Comparison of ENCODE assay signal across 27 cellular contexts in the genomic region with DNA sequence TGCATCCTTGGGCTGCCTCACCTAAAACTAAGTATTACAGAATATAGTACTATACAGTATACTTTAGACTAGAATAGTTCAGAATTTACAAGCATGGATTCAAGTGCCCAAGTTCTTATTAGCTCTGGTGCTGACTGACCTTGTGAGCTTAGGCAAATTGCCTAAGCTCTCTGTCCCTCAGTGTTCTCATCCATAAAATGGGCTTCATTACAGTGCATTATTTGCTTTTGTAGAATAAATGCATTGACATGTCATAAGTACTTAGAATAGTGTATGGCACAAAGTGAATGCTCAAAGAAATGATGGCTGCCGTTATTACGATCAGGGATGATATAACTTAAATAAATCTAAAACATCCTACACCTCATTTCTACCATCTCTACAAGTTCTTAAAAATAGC.
"Had no signal": no experiment of that assay in that cellular context is flagged by ENCODE, and none has a peak within 500 bp of the region (broad histone marks: within the 10 kb centered on the region; RNA-seq: fewer than 3 reads in every experiment).

No MANE protein-coding gene starts in this region.

- H3K4me3 ChIP-seq: left ventricle myocardium inferior, lung, pancreas, prostate gland, sigmoid colon, spleen, suprapubic skin, thoracic aorta, tibial artery, upper lobe of right lung had no signal

- H3K4me3 Mint-ChIP-seq: mesothelial cell of epicardium; naive B cell; nephron; neural crest cell; stimulated activated effector memory CD8-positive, alpha-beta T cell treated with anti-CD3 and anti-CD28 coated beads, Interleukin-12 subunit alpha, Interleukin-12 subunit beta, amount 100 ng/mL, for 72 hours; stimulated activated naive CD8-positive, alpha-beta T cell treated with anti-CD3 and anti-CD28 coated beads, Interleukin-15, Interleukin-2, amounts not matched to agents 100 ng/mL and 50 ng/mL, for 24 hours had no signal

- DNase-seq: hypothalamus; islet precursor cell; left ventricle myocardium inferior; mesendoderm; naive B cell; nucleus accumbens; pancreas; posterior cingulate gyrus; retina; right cardiac atrium; sigmoid colon; small intestine; spleen; stimulated activated CD4-positive, alpha-beta T cell treated with anti-CD3 and anti-CD28 coated beads, Interleukin-4, amount 100 ng/mL, for 24 hours; stimulated activated naive CD4-positive, alpha-beta T cell; tibial artery; upper lobe of right lung had no signal

- H3K27me3 ChIP-seq: pancreas, sigmoid colon, spleen, suprapubic skin, tibial artery, upper lobe of right lung had no signal

- H3K9me3 Mint-ChIP-seq: mesothelial cell of epicardium; naive B cell; nephron; neural crest cell; stimulated activated effector memory CD8-positive, alpha-beta T cell treated with anti-CD3 and anti-CD28 coated beads, Interleukin-12 subunit alpha, Interleukin-12 subunit beta, amount 100 ng/mL, for 72 hours; stimulated activated naive CD8-positive, alpha-beta T cell treated with anti-CD3 and anti-CD28 coated beads, Interleukin-15, Interleukin-2, amounts not matched to agents 100 ng/mL and 50 ng/mL, for 24 hours had no signal

- FAIRE-seq: pancreas, small intestine, urothelium cell line had no signal

- ATAC-seq: pancreas; right cardiac atrium; stimulated activated effector memory CD8-positive, alpha-beta T cell treated with anti-CD3 and anti-CD28 coated beads, Interleukin-12 subunit alpha, Interleukin-12 subunit beta, amount 100 ng/mL, for 72 hours; upper lobe of right lung had no signal

- H3K4me1 ChIP-seq: prostate gland had no signal

- H3K27me3 Mint-ChIP-seq: naive B cell; stimulated activated naive CD8-positive, alpha-beta T cell treated with anti-CD3 and anti-CD28 coated beads, Interleukin-15, Interleukin-2, amounts not matched to agents 100 ng/mL and 50 ng/mL, for 24 hours had no signal

- H3K27ac Mint-ChIP-seq: stimulated activated effector memory CD8-positive, alpha-beta T cell treated with anti-CD3 and anti-CD28 coated beads, Interleukin-12 subunit alpha, Interleukin-12 subunit beta, amount 100 ng/mL, for 72 hours; stimulated activated naive CD8-positive, alpha-beta T cell treated with anti-CD3 and anti-CD28 coated beads, Interleukin-15, Interleukin-2, amounts not matched to agents 100 ng/mL and 50 ng/mL, for 24 hours had no signal

- H3K36me3 ChIP-seq: left ventricle myocardium inferior, pancreas, prostate gland, sigmoid colon, spleen, suprapubic skin, thoracic aorta, tibial artery, upper lobe of right lung had no signal

- H3K27ac ChIP-seq: left ventricle myocardium inferior, pancreas, prostate gland, spleen, suprapubic skin, thoracic aorta, tibial artery, upper lobe of right lung had no signal

- H3K9me3 ChIP-seq: left ventricle myocardium inferior, pancreas, prostate gland, sigmoid colon, spleen, suprapubic skin, thoracic aorta, tibial artery, upper lobe of right lung had no signal

- H3K36me3 Mint-ChIP-seq: stimulated activated effector memory CD8-positive, alpha-beta T cell treated with anti-CD3 and anti-CD28 coated beads, Interleukin-12 subunit alpha, Interleukin-12 subunit beta, amount 100 ng/mL, for 72 hours had no signal
